ENCODE assay signal across 23 cellular contexts in genomic region chr19:45608948-45609347, GRCh38. TPM values are rescaled to one million over a fixed set of nuclear protein-coding genes. Genes with fewer than 3 reads are reported as not detected.
DNase-seq lines count a peak whose midpoint lies in the region; ATAC-seq, FAIRE-seq and TF ChIP-seq lines count a peak whose summit lies in the region.
"Had no signal": no experiment of that assay in that cellular context is flagged by ENCODE, and none has a peak within 500 bp of the region (broad histone marks: within the 10 kb centered on the region; RNA-seq: fewer than 3 reads in every experiment).

No MANE protein-coding gene starts in this region.

- TF ChIP-seq EP300 in HepG2 (IDR thresholded peaks at IDR 0.05; ENCODE audit: low read depth in 2 of 2, low read length in 2 of 2) (no peak), HepG2 (CRISPR knock-in tag; IDR thresholded peaks at IDR 0.05; ENCODE audit: borderline replicate concordance) (no peak)

- POLR2A ChIA-PET in HepG2 (lab: Yijun Ruan, JAX) = interaction anchor here (1.1 kb wide), 1 partner anchor 33 kb away, joined by 3 read pairs; no protein-coding TSS in a partner anchor
- POLR2A ChIA-PET in activated CD8-positive, alpha-beta T cell treated with anti-CD3 and anti-CD28 coated beads for 36 hours (lab: Charles Lee) = no interaction called here

- TF ChIP-seq POLR2A in HepG2 (IDR thresholded peaks at IDR 0.05; ENCODE audit: insufficient read depth in 1 of 2, low read depth in 2 of 2, low read length in 2 of 2) (no peak), right lobe of liver (IDR thresholded peaks at IDR 0.05) (no peak)

- H3K27ac Mint-ChIP-seq in activated CD8-positive, alpha-beta T cell treated with anti-CD3 and anti-CD28 coated beads for 36 hours = peak overlapping the region; percentile 74
- peak overlapping the region; percentile 62 for H3K27ac Mint-ChIP-seq in endothelial cell (ENCODE audit: unreplicated experiment)

- H4K20me1 ChIP-seq in HepG2 (ENCODE audit: insufficient read depth, low read length) = no peaks in the 10 kb centered on the region

- no peak overlapping the region for H3K9ac ChIP-seq in HepG2 (ENCODE audit: insufficient read depth, low read depth, low read length)
- H3K9ac ChIP-seq: BLaER1 treated with 17β-estradiol and CSF1 and Interleukin-3, amounts not matched to agents 10 nM and 100 nM had no signal

- H3K9me3 Mint-ChIP-seq in activated CD8-positive, alpha-beta T cell treated with anti-CD3 and anti-CD28 coated beads for 36 hours = peaks cover 7% of the 10 kb centered on the region
- no peaks in the 10 kb centered on the region for H3K9me3 Mint-ChIP-seq in endothelial cell (ENCODE audit: unreplicated experiment)

- peaks cover 19% of the 10 kb centered on the region; the same call in 1 of the 2 replicates for H3K4me1 ChIP-seq in HepG2 (ENCODE audit: insufficient read depth, low read length)
- peaks cover 0 to 10% (median 0%) of the 10 kb centered on the region in 4 donors for H3K4me1 ChIP-seq in right lobe of liver

- no peak for DNase-seq in HepG2 (ENCODE audit: low spot score)
- no peak for DNase-seq in right lobe of liver
- DNase-seq in activated CD8-positive, alpha-beta T cell treated with anti-CD3 and anti-CD28 coated beads for 36 hours = no peak
- DNase-seq in endothelial cell (ENCODE audit: low spot score) = no peak
- DNase-seq in Kasumi-1 (lab: John Stamatoyannopoulos, UW) = no peak
- DNase-seq in activated gamma-delta T cell treated with Interleukin-2 at 50 U/mL for 16 hours = no peak
- DNase-seq: Caco-2; CD4-positive, alpha-beta memory T cell; DMS153; MG63; NCI-H1417; NCI-H1694 treated with DMSO at 0.1 percent for 48 hours; NCI-H2081 treated with DMSO at 0.1 percent for 48 hours; NCI-H2171 treated with DMSO at 0.1 percent for 48 hours; NCI-H446; NCI-H526; Peyer's patch had no signal

- no peak for TF ChIP-seq RAD21 in HepG2 (CRISPR knock-in tag; IDR thresholded peaks at IDR 0.05)

- no peak overlapping the region for H3K27ac ChIP-seq in HepG2 (ENCODE audit: extremely low read length, insufficient read depth, low read length)
- no peak overlapping the region for H3K27ac ChIP-seq in right lobe of liver
- H3K27ac ChIP-seq: BLaER1 treated with 17β-estradiol and CSF1 and Interleukin-3, amounts not matched to agents 10 nM and 100 nM; Peyer's patch had no signal

- ATAC-seq in HepG2 (no peak), right lobe of liver (no peak), GM18870 (IDR thresholded peaks at IDR 0.05; ENCODE audit: unreplicated experiment) (no peak)
- no peak for ATAC-seq in activated CD8-positive, alpha-beta T cell treated with anti-CD3 and anti-CD28 coated beads for 36 hours
- ATAC-seq: HCT116 had no signal

- intact Hi-C loops in HepG2 (cut with micrococcal nuclease; ENCODE audit: unreplicated experiment) = no loop called here
- intact Hi-C loops in right lobe of liver (cut with DNase I) = loop anchor here in 1 of 2 donors (5.0 kb wide), 1 partner anchor 33 kb away; no protein-coding TSS in a partner anchor
- intact Hi-C loops in activated CD8-positive, alpha-beta T cell treated with anti-CD3 and anti-CD28 coated beads for 36 hours (cut with micrococcal nuclease) = no loop called here

- no peak overlapping the region for H3K4me3 Mint-ChIP-seq in activated CD8-positive, alpha-beta T cell treated with anti-CD3 and anti-CD28 coated beads for 36 hours
- peak overlapping the region; percentile 73 for H3K4me3 Mint-ChIP-seq in endothelial cell (ENCODE audit: unreplicated experiment)
- H3K4me3 Mint-ChIP-seq: CD4-positive, alpha-beta memory T cell had no signal

- TF ChIP-seq CTCF in HepG2 (CRISPR knock-in tag; IDR thresholded peaks at IDR 0.05) = no peak
- TF ChIP-seq CTCF in right lobe of liver (IDR thresholded peaks at IDR 0.05) = no peak
- TF ChIP-seq CTCF in activated CD8-positive, alpha-beta T cell treated with anti-CD3 and anti-CD28 coated beads for 36 hours (IDR thresholded peaks at IDR 0.05) = no peak
- TF ChIP-seq CTCF in endothelial cell (IDR thresholded peaks at IDR 0.05; ENCODE audit: unreplicated experiment) = no peak

- H3K27me3 Mint-ChIP-seq in activated CD8-positive, alpha-beta T cell treated with anti-CD3 and anti-CD28 coated beads for 36 hours = no peaks in the 10 kb centered on the region
- peaks cover 4% of the 10 kb centered on the region for H3K27me3 Mint-ChIP-seq in endothelial cell (ENCODE audit: unreplicated experiment)
- H3K27me3 Mint-ChIP-seq: CD4-positive, alpha-beta memory T cell had no signal

- peaks cover 37% of the 10 kb centered on the region for H3K36me3 Mint-ChIP-seq in activated CD8-positive, alpha-beta T cell treated with anti-CD3 and anti-CD28 coated beads for 36 hours (ENCODE audit: low read depth)
- H3K36me3 Mint-ChIP-seq in endothelial cell (ENCODE audit: low read depth, unreplicated experiment) = peaks cover 17% of the 10 kb centered on the region

- BruUV-seq in HepG2 (replicated peaks; lab: Mats Ljungman, UMichigan) = no TSS peak

- no peaks in the 10 kb centered on the region for H3K79me2 ChIP-seq in HepG2 (ENCODE audit: insufficient read depth, low read length)

- H3K27me3 ChIP-seq in HepG2 (ENCODE audit: control insufficient read depth in 1 of 2, insufficient read depth in 2 of 2, low read length in 2 of 2) = no peaks in the 10 kb centered on the region
- no peaks in the 10 kb centered on the region for H3K27me3 ChIP-seq in right lobe of liver
- H3K27me3 ChIP-seq: MG63, Peyer's patch had no signal

- H3K4me2 ChIP-seq in HepG2 (ENCODE audit: low read depth, low read length) = no peak overlapping the region

- FAIRE-seq in HepG2 (lab: Jason Lieb, UNC) = no peak
- FAIRE-seq: GM12891, H1 had no signal

- H2AFZ ChIP-seq in HepG2 (ENCODE audit: low read length) = no peak overlapping the region

- H3K9me3 ChIP-seq in HepG2 (ENCODE audit: low read length) (no peaks in the 10 kb centered on the region), right lobe of liver (no peaks in the 10 kb centered on the region)
- H3K9me3 ChIP-seq: Caco-2, MG63, Peyer's patch had no signal

- no peak overlapping the region for H3K4me3 ChIP-seq in HepG2 (replicated peaks in 1 of 3; ENCODE audit: insufficient read depth in 1 of 3, low read depth in 2 of 3, low read length in 3 of 3)
- no peak overlapping the region for H3K4me3 ChIP-seq in right lobe of liver
- H3K4me3 ChIP-seq: BLaER1 treated with 17β-estradiol and CSF1 and Interleukin-3, amounts not matched to agents 10 nM and 100 nM; MG63; Peyer's patch had no signal

- WGBS in HepG2 (ENCODE audit: low lambda C conversion rate) = 94% methylated on average over 6 of the region's 6 CpGs
- 88% methylated on average over 6 of the region's 6 CpGs for WGBS in right lobe of liver (ENCODE audit: insufficient coverage, low coverage, low lambda C conversion rate, missing lambda C conversion rate)

- H3K4me1 Mint-ChIP-seq in activated CD8-positive, alpha-beta T cell treated with anti-CD3 and anti-CD28 coated beads for 36 hours (ENCODE audit: low read depth) = peaks cover 20% of the 10 kb centered on the region
- peaks cover 3% of the 10 kb centered on the region for H3K4me1 Mint-ChIP-seq in endothelial cell (ENCODE audit: unreplicated experiment)

- H3K36me3 ChIP-seq in HepG2 (replicated peaks in 1 of 2; ENCODE audit: control insufficient read depth in 1 of 2, insufficient read depth in 2 of 2, low read length in 2 of 2) (no peaks in the 10 kb centered on the region), right lobe of liver (peaks cover 0 to 8% (median 2%) of the 10 kb centered on the region in 4 donors)

- CTCF ChIA-PET in HepG2 (lab: Yijun Ruan, JAX; ENCODE audit: low intra/inter-chr PET ratio, low total read pairs) = no interaction called here
- CTCF ChIA-PET in activated CD8-positive, alpha-beta T cell treated with anti-CD3 and anti-CD28 coated beads for 36 hours (lab: Charles Lee) = no interaction called here

- in situ Hi-C loops in HepG2 (cut with HindIII; ENCODE audit: extremely low pct_ligation_motif_present, low pct_unique_long_range_greater_than_20kb) = no loop called here

RNA-seq across cellular contexts. Expression of gene GPR4, which starts 6.9 kb away (rescaled TPM):
- not detected in 2 replicates for total RNA-seq in HepG2 (2016; rRNA removed; fragmentation: Illumina TruSeq; extraction: Trizol)
- total RNA-seq in HepG2 (2016; cell fraction: cytosol; rRNA removed; fragmentation: Illumina TruSeq; extraction: Trizol; ENCODE audit: low read depth) = not detected in 2 replicates
- not detected in 2 replicates for total RNA-seq in HepG2 (2016; cell fraction: insoluble cytoplasmic fraction; rRNA removed; fragmentation: Illumina TruSeq; extraction: Trizol)
- total RNA-seq in HepG2 (2016; cell fraction: membrane; rRNA removed; fragmentation: Illumina TruSeq; extraction: Trizol) = not detected in 2 replicates
- total RNA-seq in HepG2 (2016; cell fraction: nucleus; rRNA removed; fragmentation: Illumina TruSeq; extraction: Trizol) = not detected in 2 replicates
- polyA plus RNA-seq in HepG2 (2011; rRNA removed) = 0.15 TPM in 1 of 2 replicates, not detected in the other
- not detected in 2 replicates for polyA plus RNA-seq in HepG2 (2011; cell fraction: cytosol; rRNA removed)
- not detected in 2 replicates for polyA plus RNA-seq in HepG2 (2011; cell fraction: nucleus; rRNA removed)
- not detected in 2 replicates for polyA plus RNA-seq in HepG2 (2012)
- not detected in 2 replicates for polyA plus RNA-seq in HepG2 (2016; cell fraction: cytosol; fragmentation: Illumina TruSeq; extraction: Trizol; ENCODE audit: low read depth)
- polyA plus RNA-seq in HepG2 (2016; cell fraction: insoluble cytoplasmic fraction; fragmentation: Illumina TruSeq; extraction: Trizol; ENCODE audit: low read depth) = not detected in 2 replicates
- polyA plus RNA-seq in HepG2 (2016; cell fraction: membrane; fragmentation: Illumina TruSeq; extraction: Trizol; ENCODE audit: low read depth) = not detected in 2 replicates
- not detected in 2 replicates for polyA plus RNA-seq in HepG2 (2016; cell fraction: nucleus; fragmentation: Illumina TruSeq; extraction: Trizol; ENCODE audit: insufficient read depth, low read depth)
- 0.12 TPM in 1 of 2 replicates, not detected in the other for polyA minus RNA-seq in HepG2 (2011; rRNA and poly(A)+ RNA removed; ENCODE audit: low replicate concordance)
- polyA minus RNA-seq in HepG2 (2011; cell fraction: cytosol; rRNA and poly(A)+ RNA removed) = not detected in 2 replicates
- not detected in 2 replicates for polyA minus RNA-seq in HepG2 (2011; cell fraction: nucleus; rRNA and poly(A)+ RNA removed)
- 1 to 10 TPM in 4 of 6 experiments, under 1 TPM in 2; 0.83 to 3.1 (median 1.3) TPM for total RNA-seq in right lobe of liver
- total RNA-seq in activated CD8-positive, alpha-beta T cell treated with anti-CD3 and anti-CD28 coated beads for 36 hours = not detected
- total RNA-seq in endothelial cell (ENCODE audit: unreplicated experiment) = 13.5 TPM
- total RNA-seq: Caco-2; CD4-positive, alpha-beta memory T cell; LHCN-M2 had no signal
- polyA plus RNA-seq: CD4-positive, alpha-beta memory T cell had no signal

RNA-seq across cellular contexts. Expression of gene OPA3, which starts 24.3 kb away (rescaled TPM):
- 7.8 and 8.3 TPM in 2 replicates for total RNA-seq in HepG2 (2016; rRNA removed; fragmentation: Illumina TruSeq; extraction: Trizol)
- 0.81 and 1.1 TPM in 2 replicates for total RNA-seq in HepG2 (2016; cell fraction: cytosol; rRNA removed; fragmentation: Illumina TruSeq; extraction: Trizol; ENCODE audit: low read depth)
- total RNA-seq in HepG2 (2016; cell fraction: insoluble cytoplasmic fraction; rRNA removed; fragmentation: Illumina TruSeq; extraction: Trizol) = 9.0 and 9.2 TPM in 2 replicates
- 3.3 and 3.4 TPM in 2 replicates for total RNA-seq in HepG2 (2016; cell fraction: membrane; rRNA removed; fragmentation: Illumina TruSeq; extraction: Trizol)
- 3.2 and 4.2 TPM in 2 replicates for total RNA-seq in HepG2 (2016; cell fraction: nucleus; rRNA removed; fragmentation: Illumina TruSeq; extraction: Trizol)
- 16.6 and 17.7 TPM in 2 replicates for polyA plus RNA-seq in HepG2 (2011; rRNA removed)
- 13.1 and 15.8 TPM in 2 replicates for polyA plus RNA-seq in HepG2 (2011; cell fraction: cytosol; rRNA removed)
- polyA plus RNA-seq in HepG2 (2011; cell fraction: nucleus; rRNA removed) = 7.5 and 8.6 TPM in 2 replicates
- 5.2 and 7.4 TPM in 2 replicates for polyA plus RNA-seq in HepG2 (2012)
- 0.77 TPM in 2 replicates for polyA plus RNA-seq in HepG2 (2016; cell fraction: cytosol; fragmentation: Illumina TruSeq; extraction: Trizol; ENCODE audit: low read depth)
- 10.0 and 10.6 TPM in 2 replicates for polyA plus RNA-seq in HepG2 (2016; cell fraction: insoluble cytoplasmic fraction; fragmentation: Illumina TruSeq; extraction: Trizol; ENCODE audit: low read depth)
- polyA plus RNA-seq in HepG2 (2016; cell fraction: membrane; fragmentation: Illumina TruSeq; extraction: Trizol; ENCODE audit: low read depth) = 1.6 and 2.3 TPM in 2 replicates
- polyA plus RNA-seq in HepG2 (2016; cell fraction: nucleus; fragmentation: Illumina TruSeq; extraction: Trizol; ENCODE audit: insufficient read depth, low read depth) = 7.8 and 8.0 TPM in 2 replicates
- 21.3 and 30.2 TPM in 2 replicates for polyA minus RNA-seq in HepG2 (2011; rRNA and poly(A)+ RNA removed; ENCODE audit: low replicate concordance)
- polyA minus RNA-seq in HepG2 (2011; cell fraction: cytosol; rRNA and poly(A)+ RNA removed) = 7.1 and 7.5 TPM in 2 replicates
- polyA minus RNA-seq in HepG2 (2011; cell fraction: nucleus; rRNA and poly(A)+ RNA removed) = 2.6 and 3.0 TPM in 2 replicates
- 10 to 100 TPM in 2 of 6 experiments, 1 to 10 TPM in 4; 6.7 to 18.1 (median 8.1) TPM for total RNA-seq in right lobe of liver
- total RNA-seq in activated CD8-positive, alpha-beta T cell treated with anti-CD3 and anti-CD28 coated beads for 36 hours = 10 to 100 TPM; 13.7 to 14.3 TPM
- total RNA-seq in endothelial cell (ENCODE audit: unreplicated experiment) = 13.4 TPM

RNA-seq across cellular contexts. Expression of gene EML2, which starts 30.2 kb away (rescaled TPM):
- total RNA-seq in HepG2 (2016; rRNA removed; fragmentation: Illumina TruSeq; extraction: Trizol) (7.3 and 7.6 TPM in 2 replicates), right lobe of liver (10 to 100 TPM; 12.6 to 19.7 (median 13.8) TPM), endothelial cell (ENCODE audit: unreplicated experiment) (20.3 TPM)
- total RNA-seq in HepG2 (2016; cell fraction: cytosol; rRNA removed; fragmentation: Illumina TruSeq; extraction: Trizol; ENCODE audit: low read depth) = 1.6 and 3.5 TPM in 2 replicates
- 4.2 and 9.1 TPM in 2 replicates for total RNA-seq in HepG2 (2016; cell fraction: insoluble cytoplasmic fraction; rRNA removed; fragmentation: Illumina TruSeq; extraction: Trizol)
- total RNA-seq in HepG2 (2016; cell fraction: membrane; rRNA removed; fragmentation: Illumina TruSeq; extraction: Trizol) = 2.2 and 3.2 TPM in 2 replicates
- 8.8 and 13.4 TPM in 2 replicates for total RNA-seq in HepG2 (2016; cell fraction: nucleus; rRNA removed; fragmentation: Illumina TruSeq; extraction: Trizol)
- polyA plus RNA-seq in HepG2 (2011; rRNA removed) = 12.9 and 16.6 TPM in 2 replicates
- polyA plus RNA-seq in HepG2 (2011; cell fraction: cytosol; rRNA removed) = 7.9 and 8.5 TPM in 2 replicates
- 74.5 and 101 TPM in 2 replicates for polyA plus RNA-seq in HepG2 (2011; cell fraction: nucleus; rRNA removed)
- 10.9 and 17.5 TPM in 2 replicates for polyA plus RNA-seq in HepG2 (2012)
- 0.88 and 1.0 TPM in 2 replicates for polyA plus RNA-seq in HepG2 (2016; cell fraction: cytosol; fragmentation: Illumina TruSeq; extraction: Trizol; ENCODE audit: low read depth)
- polyA plus RNA-seq in HepG2 (2016; cell fraction: insoluble cytoplasmic fraction; fragmentation: Illumina TruSeq; extraction: Trizol; ENCODE audit: low read depth) = 3.1 and 4.1 TPM in 2 replicates
- 1.2 and 3.4 TPM in 2 replicates for polyA plus RNA-seq in HepG2 (2016; cell fraction: membrane; fragmentation: Illumina TruSeq; extraction: Trizol; ENCODE audit: low read depth)
- 25.5 and 27.6 TPM in 2 replicates for polyA plus RNA-seq in HepG2 (2016; cell fraction: nucleus; fragmentation: Illumina TruSeq; extraction: Trizol; ENCODE audit: insufficient read depth, low read depth)
- polyA minus RNA-seq in HepG2 (2011; rRNA and poly(A)+ RNA removed; ENCODE audit: low replicate concordance) = 40.9 and 76.3 TPM in 2 replicates
- polyA minus RNA-seq in HepG2 (2011; cell fraction: cytosol; rRNA and poly(A)+ RNA removed) = 13.7 and 15.5 TPM in 2 replicates
- 15.0 and 16.1 TPM in 2 replicates for polyA minus RNA-seq in HepG2 (2011; cell fraction: nucleus; rRNA and poly(A)+ RNA removed)
- total RNA-seq in activated CD8-positive, alpha-beta T cell treated with anti-CD3 and anti-CD28 coated beads for 36 hours = 100 to 1,000 TPM; 103 to 113 TPM

RNA-seq across cellular contexts. Expression of gene GIPR, which starts 59.1 kb away (rescaled TPM):
- total RNA-seq in HepG2 (2016; rRNA removed; fragmentation: Illumina TruSeq; extraction: Trizol) (0.15 TPM in 1 of 2 replicates, not detected in the other), right lobe of liver (under 1 TPM in 4 of 6 experiments, not detected in 2; 0.07 to 0.23 (median 0.18) TPM), endothelial cell (ENCODE audit: unreplicated experiment) (1.6 TPM)
- total RNA-seq in HepG2 (2016; cell fraction: cytosol; rRNA removed; fragmentation: Illumina TruSeq; extraction: Trizol; ENCODE audit: low read depth) = not detected in 2 replicates
- not detected in 2 replicates for total RNA-seq in HepG2 (2016; cell fraction: insoluble cytoplasmic fraction; rRNA removed; fragmentation: Illumina TruSeq; extraction: Trizol)
- total RNA-seq in HepG2 (2016; cell fraction: membrane; rRNA removed; fragmentation: Illumina TruSeq; extraction: Trizol) = 0.07 TPM in 1 of 2 replicates, not detected in the other
- not detected in 2 replicates for total RNA-seq in HepG2 (2016; cell fraction: nucleus; rRNA removed; fragmentation: Illumina TruSeq; extraction: Trizol)
- 1.2 and 1.7 TPM in 2 replicates for polyA plus RNA-seq in HepG2 (2011; rRNA removed)
- polyA plus RNA-seq in HepG2 (2011; cell fraction: cytosol; rRNA removed) = 0.23 and 0.27 TPM in 2 replicates
- 10.6 TPM in 2 replicates for polyA plus RNA-seq in HepG2 (2011; cell fraction: nucleus; rRNA removed)
- 1.3 and 2.2 TPM in 2 replicates for polyA plus RNA-seq in HepG2 (2012)
- not detected in 2 replicates for polyA plus RNA-seq in HepG2 (2016; cell fraction: cytosol; fragmentation: Illumina TruSeq; extraction: Trizol; ENCODE audit: low read depth)
- not detected in 2 replicates for polyA plus RNA-seq in HepG2 (2016; cell fraction: insoluble cytoplasmic fraction; fragmentation: Illumina TruSeq; extraction: Trizol; ENCODE audit: low read depth)
- polyA plus RNA-seq in HepG2 (2016; cell fraction: membrane; fragmentation: Illumina TruSeq; extraction: Trizol; ENCODE audit: low read depth) = not detected in 2 replicates
- polyA plus RNA-seq in HepG2 (2016; cell fraction: nucleus; fragmentation: Illumina TruSeq; extraction: Trizol; ENCODE audit: insufficient read depth, low read depth) = 0.31 TPM in 2 replicates
- polyA minus RNA-seq in HepG2 (2011; rRNA and poly(A)+ RNA removed; ENCODE audit: low replicate concordance) = 0.47 and 2.5 TPM in 2 replicates
- 0.59 TPM in 1 of 2 replicates, not detected in the other for polyA minus RNA-seq in HepG2 (2011; cell fraction: cytosol; rRNA and poly(A)+ RNA removed)
- polyA minus RNA-seq in HepG2 (2011; cell fraction: nucleus; rRNA and poly(A)+ RNA removed) = 4.5 and 7.2 TPM in 2 replicates
- total RNA-seq in activated CD8-positive, alpha-beta T cell treated with anti-CD3 and anti-CD28 coated beads for 36 hours = 1 to 10 TPM; 5.9 to 6.8 TPM
- total RNA-seq: LHCN-M2 had no signal
